19 cellular contexts compared by ENCODE assay signal in the genomic region with DNA sequence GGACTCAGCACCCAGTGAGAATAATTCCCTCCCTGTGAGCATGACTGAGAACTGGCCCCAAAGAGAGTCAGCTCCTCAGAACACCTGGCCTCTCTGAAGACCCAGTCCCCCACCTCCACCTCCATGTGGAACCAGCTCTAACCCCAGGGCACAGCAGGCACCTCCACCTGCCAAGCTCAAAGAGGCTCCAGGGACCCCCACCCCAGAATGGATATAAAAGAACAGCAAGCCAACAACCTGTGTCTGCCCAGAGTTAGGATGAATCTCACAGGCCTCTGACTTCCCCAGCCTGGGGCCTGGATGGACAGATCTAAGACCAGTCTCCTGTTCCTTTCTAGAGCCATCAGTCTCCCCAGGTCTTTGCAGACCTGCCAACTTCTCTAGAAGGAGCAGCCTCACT.
"Had no signal": no experiment of that assay in that cellular context is flagged by ENCODE, and none has a peak within 500 bp of the region (broad histone marks: within the 10 kb centered on the region; RNA-seq: fewer than 3 reads in every experiment).

No MANE protein-coding gene starts in this region.

- H3K4me3 ChIP-seq: heart right ventricle, right lobe of liver, skin epidermis, stomach, suprapubic skin, tibial nerve had no signal

- DNase-seq: activated CD4-positive, alpha-beta memory T cell treated with anti-CD3 and anti-CD28 coated beads for 36 hours; activated CD4-positive, alpha-beta T cell treated with anti-CD3 and anti-CD28 coated beads for 48 hours; activated gamma-delta T cell treated with Interleukin-2 at 50 U/mL for 16 hours; activated T-cell treated with anti-CD3 and anti-CD28 coated beads for 4 hours; aorta; effector CD8-positive, alpha-beta T cell; erythroblast; foreskin fibroblast; heart right ventricle; left colon; mesenchymal stem cell; nephron progenitor cell; occipital lobe; stimulated activated CD4-positive, alpha-beta T cell treated with anti-CD3 and anti-CD28 coated beads, Interleukin-2, amount 100 ng/mL, for 24 hours; stomach had no signal

- H3K36me3 ChIP-seq: heart right ventricle, right lobe of liver, stomach, suprapubic skin, tibial nerve had no signal

- H3K27ac ChIP-seq: heart right ventricle, right lobe of liver, skin epidermis, stomach, suprapubic skin, tibial nerve had no signal

- H3K27me3 ChIP-seq: right lobe of liver, stomach, suprapubic skin, tibial nerve had no signal

- H3K4me1 ChIP-seq: heart right ventricle, right lobe of liver, stomach, suprapubic skin, tibial nerve had no signal

- H3K9me3 ChIP-seq: right lobe of liver, suprapubic skin had no signal

- ATAC-seq: heart right ventricle, left colon, right lobe of liver had no signal
